In genomic region chr10:74690393-74690792, GRCh38 we compare ENCODE assay signal across 10 cellular contexts.
"Had no signal": no experiment of that assay in that cellular context is flagged by ENCODE, and none has a peak within 500 bp of the region (broad histone marks: within the 10 kb centered on the region; RNA-seq: fewer than 3 reads in every experiment).

No MANE protein-coding gene starts in this region.

- H3K4me3 Mint-ChIP-seq: HFFc6, IgD-negative memory B cell had no signal

- H3K27ac ChIP-seq: GM23248, HL-60 had no signal

- H3K36me3 ChIP-seq: HAP-1 had no signal

- H3K4me1 ChIP-seq: HAP-1 had no signal

- H3K9ac ChIP-seq: GM23248 had no signal

- H3K9me3 ChIP-seq: HAP-1 had no signal

- H3K4me1 Mint-ChIP-seq: IgD-negative memory B cell had no signal

- H3K27me3 Mint-ChIP-seq: IgD-negative memory B cell had no signal

- ATAC-seq: HCT116 had no signal

- DNase-seq: GM23248, GOT3, H7, HFFc6, Kasumi-1, KG1 had no signal

- H3K27ac Mint-ChIP-seq: HFFc6, IgD-negative memory B cell had no signal

- H3K9me3 Mint-ChIP-seq: HFFc6, IgD-negative memory B cell had no signal

- H3K4me3 ChIP-seq: GM23248, HAP-1 had no signal
